22 cellular contexts compared by ENCODE assay signal in the genomic region with DNA sequence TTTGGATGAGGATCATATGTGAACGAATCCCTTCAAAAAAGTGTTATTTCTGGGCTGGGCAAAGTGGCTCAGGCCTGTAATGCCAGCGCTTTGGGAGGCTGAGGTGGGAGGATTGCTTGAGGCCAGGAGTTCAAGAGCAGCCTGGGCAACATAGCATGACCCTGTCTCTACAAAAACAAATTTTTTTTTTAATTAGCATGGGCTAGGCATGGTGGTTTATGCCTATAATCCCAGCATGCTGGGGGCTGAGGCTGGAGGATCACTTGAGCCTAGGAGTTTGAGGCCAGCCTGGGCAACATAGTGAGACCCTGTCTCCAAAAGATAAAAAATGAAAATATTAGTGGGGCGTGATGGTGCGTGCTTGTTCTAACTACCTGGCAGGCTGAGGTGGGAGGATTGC. TPM values are rescaled to one million over a fixed set of nuclear protein-coding genes. Genes with fewer than 3 reads are reported as not detected.
A peak's percentile ranks its signal among the peaks of the same experiment; 100 is the strongest.
DNase-seq lines count a peak whose midpoint lies in the region; ATAC-seq, FAIRE-seq and TF ChIP-seq lines count a peak whose summit lies in the region.
"Had no signal": no experiment of that assay in that cellular context is flagged by ENCODE, and none has a peak within 500 bp of the region (broad histone marks: within the 10 kb centered on the region; RNA-seq: fewer than 3 reads in every experiment).

No MANE protein-coding gene starts in this region.

- no peak overlapping the region for H4K8ac ChIP-seq in trophoblast cell (ENCODE audit: low read depth, low read length)

- TF ChIP-seq EP300 in K562 (IDR thresholded peaks at IDR 0.05; ENCODE audit: low read length), result no peak

- H3K27ac ChIP-seq in K562 (ENCODE audit: extremely low read depth, low read depth, low read length) (no peak overlapping the region), trophoblast cell (ENCODE audit: low read depth, low read length) (no peak overlapping the region)
- H3K27ac ChIP-seq: 22Rv1, BLaER1 had no signal

- H3K23ac ChIP-seq in trophoblast cell (ENCODE audit: low read length), result no peak overlapping the region

- H3K9me3 Mint-ChIP-seq in memory B cell, result no peaks in the 10 kb centered on the region
- H3K9me3 Mint-ChIP-seq in stimulated activated effector memory CD8-positive, alpha-beta T cell treated with anti-CD3 and anti-CD28 coated beads, Interleukin-12 subunit alpha, Interleukin-12 subunit beta, amount 100 ng/mL, for 72 hours, result no peaks in the 10 kb centered on the region
- H3K9me3 Mint-ChIP-seq: CD8-positive, alpha-beta T cell had no signal

- CTCF ChIA-PET in K562 (lab: Yijun Ruan, JAX; ENCODE audit: low intra/inter-chr PET ratio), result no interaction called here

- TF ChIP-seq CTCF in K562 (IDR thresholded peaks at IDR 0.05 in 2 of 3, conservative IDR thresholded peaks at IDR 0.05 in 1 of 3; ENCODE audit: insufficient read depth in 2 of 3, low read depth in 1 of 3, low read length in 3 of 3), result no peak

- H3K4me3 Mint-ChIP-seq in memory B cell, result no peak overlapping the region
- no peak overlapping the region for H3K4me3 Mint-ChIP-seq in stimulated activated effector memory CD8-positive, alpha-beta T cell treated with anti-CD3 and anti-CD28 coated beads, Interleukin-12 subunit alpha, Interleukin-12 subunit beta, amount 100 ng/mL, for 72 hours
- H3K4me3 Mint-ChIP-seq: CD8-positive, alpha-beta T cell had no signal

- H3K36me3 ChIP-seq in K562 (ENCODE audit: control insufficient read depth, insufficient read depth, low read length) (peaks cover 11% of the 10 kb centered on the region; the same call in 2 of the 3 replicates), trophoblast cell (ENCODE audit: control insufficient read depth in 1 of 2, insufficient read depth in 2 of 2, low read length in 2 of 2) (peaks cover 11 to 20% of the 10 kb centered on the region in 2 experiments)

- H4K91ac ChIP-seq in trophoblast cell (ENCODE audit: low read depth, low read length), result no peak overlapping the region

- peaks cover 15% of the 10 kb centered on the region for H3K4me1 Mint-ChIP-seq in memory B cell
- H3K4me1 Mint-ChIP-seq in stimulated activated effector memory CD8-positive, alpha-beta T cell treated with anti-CD3 and anti-CD28 coated beads, Interleukin-12 subunit alpha, Interleukin-12 subunit beta, amount 100 ng/mL, for 72 hours, result peaks cover 24% of the 10 kb centered on the region

- POLR2A ChIA-PET in K562 (lab: Yijun Ruan, JAX), result interaction anchor here (0.6 kb wide), 1 partner anchor 355 kb away, joined by 3 read pairs; no protein-coding TSS in a partner anchor

- no peak overlapping the region for H2AK5ac ChIP-seq in trophoblast cell (ENCODE audit: low read length)

- intact Hi-C loops in K562 (cut with micrococcal nuclease), result loop anchor here (5.0 kb wide), 1 partner anchor 198 kb away; a partner anchor contains a TSS

- H3K14ac ChIP-seq in trophoblast cell (ENCODE audit: low read length), result no peak overlapping the region

- no peaks in the 10 kb centered on the region for H3K36me3 Mint-ChIP-seq in memory B cell
- peaks cover 81% of the 10 kb centered on the region for H3K36me3 Mint-ChIP-seq in stimulated activated effector memory CD8-positive, alpha-beta T cell treated with anti-CD3 and anti-CD28 coated beads, Interleukin-12 subunit alpha, Interleukin-12 subunit beta, amount 100 ng/mL, for 72 hours

- H3K9me3 ChIP-seq in K562 (replicated peaks; ENCODE audit: control insufficient read depth, insufficient read depth, low read depth, low read length) (no peaks in the 10 kb centered on the region), trophoblast cell (ENCODE audit: insufficient read depth, low read depth, low read length) (no peaks in the 10 kb centered on the region)
- H3K9me3 ChIP-seq: BLaER1 had no signal

- H3K9me1 ChIP-seq in K562 (ENCODE audit: control insufficient read depth, insufficient read depth, low read length), result no peaks in the 10 kb centered on the region

- H2BK120ac ChIP-seq in trophoblast cell (ENCODE audit: insufficient read depth, low read length, poor library complexity), result no peak overlapping the region

- peak; percentile 32 for DNase-seq in activated CD8-positive, alpha-beta memory T cell treated with anti-CD3 and anti-CD28 coated beads, Interleukin-2, amount 50 U/mL, for 48 hours
- no peak for DNase-seq in activated CD8-positive, alpha-beta memory T cell treated with anti-CD3 and anti-CD28 coated beads for 24 hours
- DNase-seq in K562 (ENCODE audit: extremely low read depth in 1 of 4, low spot score in 3 of 4) (no peak), memory B cell (ENCODE audit: low spot score in 2 of 2) (no peak), trophoblast cell (no peak), NCI-H446 (lab: John Stamatoyannopoulos, UW) (no peak), GM19240 (ENCODE audit: insufficient read length, low spot score) (no peak)
- no peak for DNase-seq in stimulated activated effector memory CD8-positive, alpha-beta T cell treated with anti-CD3 and anti-CD28 coated beads, Interleukin-12 subunit alpha, Interleukin-12 subunit beta, amount 100 ng/mL, for 72 hours (ENCODE audit: low spot score in 2 of 2)
- DNase-seq: ACHN; DND-41; MM.1S; NCI-H1048; NCI-H1436 treated with DMSO at 0.1 percent for 48 hours; NCI-H1930; NCI-H510A treated with DMSO at 0.1 percent for 48 hours; NCI-H748 treated with DMSO at 0.1 percent for 48 hours; NK-92 treated with Interleukin-12 subunit alpha and Interleukin-12 subunit beta, amount 100 ng/mL, for 24 hours had no signal

- H3K4me1 ChIP-seq in K562 (replicated peaks in 1 of 2; ENCODE audit: control insufficient read depth in 2 of 2, insufficient read depth in 2 of 2, low read length in 2 of 2), result peaks cover 0 to 12% of the 10 kb centered on the region in 2 experiments; a peak in 4 of 5 replicates
- H3K4me1 ChIP-seq in trophoblast cell (ENCODE audit: control insufficient read depth in 1 of 2, insufficient read depth in 2 of 2, low read length in 2 of 2), result no peaks in the 10 kb centered on the region

- no peaks in the 10 kb centered on the region for H3K27me3 Mint-ChIP-seq in memory B cell

- FAIRE-seq in K562 (lab: Jason Lieb, UNC), result no peak
- FAIRE-seq: GM12891 had no signal

- in situ Hi-C loops in K562 (cut with MboI), result no loop called here

- no peak overlapping the region for H3K4me2 ChIP-seq in K562 (ENCODE audit: insufficient read depth, low read length)
- H3K4me2 ChIP-seq in trophoblast cell (ENCODE audit: low read length), result no peak overlapping the region
- H3K4me2 ChIP-seq: BLaER1 had no signal

- TF ChIP-seq RAD21 in K562 (CRISPR knock-in tag; conservative IDR thresholded peaks at IDR 0.05 in 1 of 2, IDR thresholded peaks at IDR 0.05 in 1 of 2), result no peak

- H2AFZ ChIP-seq in K562 (ENCODE audit: low read depth, low read length) (no peak overlapping the region), trophoblast cell (ENCODE audit: insufficient read depth, low read length, poor library complexity) (no peak overlapping the region)

- no peaks in the 10 kb centered on the region; the same call in 1 of the 2 replicates for H4K20me1 ChIP-seq in K562 (replicated peaks; ENCODE audit: control insufficient read depth, insufficient read depth, low read length)

- H3K4me3 ChIP-seq in K562 (no peak overlapping the region), trophoblast cell (ENCODE audit: low read depth, low read length) (no peak overlapping the region)
- H3K4me3 ChIP-seq: BLaER1 had no signal

- WGBS in K562 (ENCODE audit: insufficient coverage, low coverage, missing lambda C conversion rate), result 95% methylated on average over 4 of the region's 4 CpGs
- WGBS in trophoblast cell (ENCODE audit: extremely low coverage, insufficient coverage, insufficient read length), result no CpG with 5 or more reads among the region's 4 CpGs

- peak overlapping the region; percentile 99 for H3K4ac ChIP-seq in trophoblast cell (ENCODE audit: low read depth, low read length)

- H3K79me2 ChIP-seq in K562 (ENCODE audit: control insufficient read depth, insufficient read depth, low read length) (peaks cover 86% of the 10 kb centered on the region), trophoblast cell (ENCODE audit: control insufficient read depth, insufficient read depth, low read length, poor library complexity) (peaks cover 27% of the 10 kb centered on the region)

- H3K9ac ChIP-seq in K562 (ENCODE audit: insufficient read depth in 1 of 2, low read depth in 2 of 2, low read length in 2 of 2) (no peak overlapping the region; a peak in 1 of 4 replicates), trophoblast cell (ENCODE audit: low read length) (no peak overlapping the region)
- H3K9ac ChIP-seq: BLaER1 had no signal

- TF ChIP-seq POLR2A in K562 (conservative IDR thresholded peaks at IDR 0.05), result no peak

- no TSS peak for BruUV-seq in K562 (replicated peaks; lab: Mats Ljungman, UMichigan)

- peaks cover 9% of the 10 kb centered on the region for H3K79me1 ChIP-seq in trophoblast cell (ENCODE audit: low read length)

- no peak overlapping the region for H4K12ac ChIP-seq in trophoblast cell (ENCODE audit: low read depth, low read length)

- H3K27ac Mint-ChIP-seq in memory B cell, result peak overlapping the region; percentile 45
- H3K27ac Mint-ChIP-seq in stimulated activated effector memory CD8-positive, alpha-beta T cell treated with anti-CD3 and anti-CD28 coated beads, Interleukin-12 subunit alpha, Interleukin-12 subunit beta, amount 100 ng/mL, for 72 hours, result no peak overlapping the region
- H3K27ac Mint-ChIP-seq: CD8-positive, alpha-beta T cell had no signal

- no peak overlapping the region for H3K18ac ChIP-seq in trophoblast cell (ENCODE audit: low read length)

- no peak overlapping the region for H2BK12ac ChIP-seq in trophoblast cell (ENCODE audit: low read length)

- no peak overlapping the region for H2BK5ac ChIP-seq in trophoblast cell (ENCODE audit: low read depth, low read length, poor library complexity)

- no peak for ATAC-seq in K562
- ATAC-seq in memory B cell (ENCODE audit: low read depth), result no peak
- no peak for ATAC-seq in stimulated activated effector memory CD8-positive, alpha-beta T cell treated with anti-CD3 and anti-CD28 coated beads, Interleukin-12 subunit alpha, Interleukin-12 subunit beta, amount 100 ng/mL, for 72 hours
- ATAC-seq: CD8-positive, alpha-beta T cell; Panc1 had no signal

- H3K27me3 ChIP-seq in K562 (ENCODE audit: control insufficient read depth in 2 of 2, insufficient read depth in 2 of 2, low read length in 2 of 2) (no peaks in the 10 kb centered on the region), trophoblast cell (ENCODE audit: insufficient read depth, low read length) (no peaks in the 10 kb centered on the region)
- H3K27me3 ChIP-seq: BLaER1 had no signal

RNA-seq across cellular contexts. Expression of a gene that starts 4.6 kb away (rescaled TPM):
- 69.0 and 120 TPM in 2 replicates for total RNA-seq in K562 (2011; cell fraction: chromatin; rRNA removed; ENCODE audit: low replicate concordance)
- total RNA-seq in K562 (2011; cell fraction: nucleolus; rRNA removed), result 26.0 and 26.1 TPM in 2 replicates
- 41.2 and 62.8 TPM in 2 replicates for total RNA-seq in K562 (2011; cell fraction: nucleoplasm; rRNA removed)
- total RNA-seq in K562 (2014; rRNA removed) (13.5 and 17.0 TPM in 2 replicates), K562 (2014; rRNA removed; fragmentation: Illumina TruSeq; extraction: Trizol) (22.2 and 23.9 TPM in 2 replicates), K562 (2015; rRNA removed; fragmentation: Illumina TruSeq; extraction: Trizol) (21.8 and 22.3 TPM in 2 replicates), K562 (2021) (32.8 and 33.1 TPM in 2 replicates)
- polyA plus RNA-seq in K562 (2011; rRNA removed) (10.0 and 15.9 TPM in 2 replicates), K562 (2014; fragmentation: Illumina TruSeq; extraction: Trizol) (12.9 and 16.5 TPM in 2 replicates), K562 (2014; fragmentation: Nextera tagmentation; extraction: Ambion mirVana) (1 to 10 TPM; 3.2 to 3.4 TPM), K562 (2014; rRNA removed) (8.7 and 8.8 TPM in 2 replicates)
- 2.9 and 5.0 TPM in 2 replicates for polyA plus RNA-seq in K562 (2011; cell fraction: cytosol; rRNA removed)
- 16.5 and 17.3 TPM in 2 replicates for polyA plus RNA-seq in K562 (2011; cell fraction: nucleus; rRNA removed)
- 10.5 and 10.8 TPM in 2 replicates for polyA plus RNA-seq in K562 (2012)
- polyA minus RNA-seq in K562 (2011; rRNA and poly(A)+ RNA removed), result 64.6 and 66.3 TPM in 2 replicates
- 17.0 and 29.5 TPM in 2 replicates for polyA minus RNA-seq in K562 (2011; cell fraction: cytosol; rRNA and poly(A)+ RNA removed)
- 17.6 and 24.9 TPM in 2 replicates for polyA minus RNA-seq in K562 (2011; cell fraction: nucleus; rRNA and poly(A)+ RNA removed)
- polyA plus RNA-seq in trophoblast cell (2013), result 24.7 and 29.0 TPM in 2 replicates
